In the genomic region with DNA sequence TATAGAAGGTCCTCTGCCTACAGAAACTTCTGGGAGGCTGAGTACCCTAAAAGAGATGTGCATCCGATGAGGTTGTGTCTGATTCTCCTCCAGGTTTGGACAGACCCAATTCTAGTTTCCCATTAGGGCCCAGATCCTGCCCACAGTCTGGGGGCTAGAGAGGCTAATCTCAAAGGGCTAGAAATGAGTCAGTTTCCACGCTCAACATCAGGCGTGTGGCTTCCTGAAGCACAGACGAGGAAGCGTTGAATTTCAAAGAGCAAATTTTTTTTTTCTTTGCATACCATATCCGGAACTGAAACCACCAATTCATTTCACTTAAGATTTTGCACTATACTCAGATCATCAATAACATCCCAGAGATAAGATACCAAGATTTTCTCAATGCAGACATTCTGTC, we compare ENCODE assay signal across 8 cellular contexts.
DNase-seq lines count a peak whose midpoint lies in the region; ATAC-seq, FAIRE-seq and TF ChIP-seq lines count a peak whose summit lies in the region.

No MANE protein-coding gene starts in this region.

- CTCF ChIA-PET in activated naive CD4-positive, alpha-beta T cell treated with anti-CD3 and anti-CD28 coated beads, Interleukin-2, amount 10 ng/mL, durations not matched to agents 7 days and 5 days (lab: Charles Lee), result interaction anchor here (0.9 to 1.7 kb wide), 3 partner anchors 55 to 179 kb away, joined by 3 to 5 read pairs (median 5); no protein-coding TSS in a partner anchor

- H3K27me3 Mint-ChIP-seq in activated naive CD4-positive, alpha-beta T cell treated with anti-CD3 and anti-CD28 coated beads, Interleukin-2, amount 10 ng/mL, durations not matched to agents 7 days and 5 days, result peaks cover 7% of the 10 kb centered on the region

- peaks cover 6% of the 10 kb centered on the region for H3K9me3 Mint-ChIP-seq in activated naive CD4-positive, alpha-beta T cell treated with anti-CD3 and anti-CD28 coated beads, Interleukin-2, amount 10 ng/mL, durations not matched to agents 7 days and 5 days

- peaks cover 11% of the 10 kb centered on the region for H3K36me3 Mint-ChIP-seq in activated naive CD4-positive, alpha-beta T cell treated with anti-CD3 and anti-CD28 coated beads, Interleukin-2, amount 10 ng/mL, durations not matched to agents 7 days and 5 days

- FAIRE-seq in GM12891 (lab: Jason Lieb, UNC), result peak; percentile 90

- H3K4me3 Mint-ChIP-seq in activated naive CD4-positive, alpha-beta T cell treated with anti-CD3 and anti-CD28 coated beads, Interleukin-2, amount 10 ng/mL, durations not matched to agents 7 days and 5 days, result peak overlapping the region; percentile 69

- H3K27ac Mint-ChIP-seq in activated naive CD4-positive, alpha-beta T cell treated with anti-CD3 and anti-CD28 coated beads, Interleukin-2, amount 10 ng/mL, durations not matched to agents 7 days and 5 days, result peak overlapping the region; percentile 99

- DNase-seq in GM12891 (ENCODE audit: insufficient read length, low spot score) (peak; percentile 23), NOMO-1 treated with dmso at 0.1 percent for 144 hours (lab: John Stamatoyannopoulos, UW; ENCODE audit: unreplicated experiment) (peak; percentile 50), OCI-M1 (lab: John Stamatoyannopoulos, UW) (no peak), NCI-H146 treated with DMSO at 0.1 percent for 48 hours (lab: John Stamatoyannopoulos, UW; ENCODE audit: unreplicated experiment) (no peak), C1 segment of cervical spinal cord (lab: John Stamatoyannopoulos, UW) (no peak)
- peak; percentile 80 for DNase-seq in activated naive CD4-positive, alpha-beta T cell treated with anti-CD3 and anti-CD28 coated beads, Interleukin-2, amount 10 ng/mL, durations not matched to agents 7 days and 5 days
- peak; percentile 26 for DNase-seq in stimulated activated CD8-positive, alpha-beta memory T cell treated with anti-CD3 and anti-CD28 coated beads, Interleukin-15, amount 100 ng/mL, for 1 hour (ENCODE audit: low read depth)

- no peak for TF ChIP-seq POLR2A in GM12891 (IDR thresholded peaks at IDR 0.05; ENCODE audit: low read depth, low read length)

- peaks cover 82% of the 10 kb centered on the region for H3K4me1 Mint-ChIP-seq in activated naive CD4-positive, alpha-beta T cell treated with anti-CD3 and anti-CD28 coated beads, Interleukin-2, amount 10 ng/mL, durations not matched to agents 7 days and 5 days

- ATAC-seq in HG02610 (IDR thresholded peaks at IDR 0.05; ENCODE audit: unreplicated experiment), result peak; percentile 95

TF ChIP-seq in GM12891, 5 proteins besides CTCF, POLR2A, EP300 and RAD21:
- TF ChIP-seq TAF1 (IDR thresholded peaks at IDR 0.05; ENCODE audit: low read depth, low read length) (no peak), POU2F2 (IDR thresholded peaks at IDR 0.05; ENCODE audit: low read depth, low read length) (peak; percentile 69; the same call in 1 of the 2 replicates), POLR2AphosphoS5 (IDR thresholded peaks at IDR 0.05; ENCODE audit: low read depth, low read length) (no peak), SPI1 (IDR thresholded peaks at IDR 0.05; ENCODE audit: low read depth, low read length) (peak; percentile 92), PAX5 (IDR thresholded peaks at IDR 0.05; ENCODE audit: insufficient read depth, low read length, severe bottlenecking) (no peak)

Comparison
In these comparisons a context has a peak if more than half of its experiments do, and no peak if none do; other contexts are left out.
1. DNase-seq: peak in GM12891 (single experiment), NOMO-1 treated with dmso at 0.1 percent for 144 hours (single experiment), activated naive CD4-positive, alpha-beta T cell treated with anti-CD3 and anti-CD28 coated beads, Interleukin-2, amount 10 ng/mL, durations not matched to agents 7 days and 5 days (single experiment) and stimulated activated CD8-positive, alpha-beta memory T cell treated with anti-CD3 and anti-CD28 coated beads, Interleukin-15, amount 100 ng/mL, for 1 hour (single experiment); none in OCI-M1 (single experiment), NCI-H146 treated with DMSO at 0.1 percent for 48 hours (single experiment) and C1 segment of cervical spinal cord (0 of 14).